Comparison of ENCODE assay signal across 3 cellular contexts in genomic region chr5:71637133-71637532, GRCh38.
"Had no signal": no experiment of that assay in that cellular context is flagged by ENCODE, and none has a peak within 500 bp of the region (broad histone marks: within the 10 kb centered on the region; RNA-seq: fewer than 3 reads in every experiment).

No MANE protein-coding gene starts in this region.

- H3K4me3 ChIP-seq: GM12878 had no signal

- DNase-seq: GDM1, GF-D8 had no signal

- ATAC-seq: GM12878 had no signal
